Comparison of ENCODE assay signal across 11 cellular contexts in genomic region chr9:133675796-133676195, GRCh38. TPM values are rescaled to one million over a fixed set of nuclear protein-coding genes. Genes with fewer than 3 reads are reported as not detected.
DNase-seq lines count a peak whose midpoint lies in the region; ATAC-seq and TF ChIP-seq lines count a peak whose summit lies in the region.
"Not testable (repeated sequence)": the region's sequence is repeated elsewhere in the genome, so short reads cannot be mapped to it uniquely, and the experiment has no call there.
"Had no signal": no experiment of that assay in that cellular context is flagged by ENCODE, and none has a peak within 500 bp of the region (broad histone marks: within the 10 kb centered on the region; RNA-seq: fewer than 3 reads in every experiment).

No MANE protein-coding gene starts in this region.

- POLR2A ChIA-PET in CD8-positive, alpha-beta T cell (lab: Charles Lee): not testable (repeated sequence)

- intact Hi-C loops in CD8-positive, alpha-beta T cell (cut with DNase I, micrococcal nuclease): loop anchor here (2.0 kb wide), 3 partner anchors 17 to 27 kb away; no protein-coding TSS in a partner anchor
- intact Hi-C loops in activated CD4-positive, alpha-beta T cell treated with anti-CD3 and anti-CD28 coated beads, Interleukin-2, amount 10 ng/mL, durations not matched to agents 24 days and 14 days (cut with micrococcal nuclease); lower lobe of right lung (cut with DNase I): not testable (repeated sequence)
- intact Hi-C loops in activated T-helper 1 cell treated with anti-CD3 and anti-CD28 coated beads, Interleukin-12 subunit alpha, Interleukin-12 subunit beta, Interleukin-2, Interleukin-4 antibody, amounts not matched to agents 30 ng/mL and 10 ng/mL and 1 ng/mL, durations not matched to agents 14 hours and 24 hours and 36 hours (cut with micrococcal nuclease): loop anchor here (5.0 kb wide), 1 partner anchor 53 kb away; no protein-coding TSS in a partner anchor

- not testable (repeated sequence) for H3K36me3 Mint-ChIP-seq in CD8-positive, alpha-beta T cell; T-helper 1 cell treated with Interleukin-12 subunit alpha and Interleukin-12 subunit beta and Interleukin-4 antibody, amounts not matched to agents 30 μg/mL and 1 μg/mL, for 36 hours (ENCODE audit: low read depth); activated CD4-positive, alpha-beta T cell treated with anti-CD3 and anti-CD28 coated beads, Interleukin-2, amount 10 ng/mL, durations not matched to agents 24 days and 14 days (ENCODE audit: low read depth); activated T-helper 1 cell treated with anti-CD3 and anti-CD28 coated beads, Interleukin-12 subunit alpha, Interleukin-12 subunit beta, Interleukin-2, Interleukin-4 antibody, amounts not matched to agents 30 ng/mL and 10 ng/mL and 1 ng/mL, durations not matched to agents 14 hours and 24 hours and 36 hours (ENCODE audit: low read depth); activated naive CD4-positive, alpha-beta T cell treated with anti-CD3 and anti-CD28 coated beads, Interleukin-2, amount 50 U/mL, for 24 hours

- not testable (repeated sequence) for DNase-seq in CD8-positive, alpha-beta T cell; activated CD4-positive, alpha-beta T cell treated with anti-CD3 and anti-CD28 coated beads, Interleukin-2, amount 10 ng/mL, durations not matched to agents 24 days and 14 days; activated T-helper 1 cell treated with anti-CD3 and anti-CD28 coated beads, Interleukin-12 subunit alpha, Interleukin-12 subunit beta, Interleukin-2, Interleukin-4 antibody, amounts not matched to agents 30 ng/mL and 10 ng/mL and 1 ng/mL, durations not matched to agents 14 hours and 24 hours and 36 hours (ENCODE audit: low spot score); effector memory CD4-positive, alpha-beta T cell
- DNase-seq in lower lobe of right lung: peak; percentile 21

- ATAC-seq in CD8-positive, alpha-beta T cell; lower lobe of right lung: not testable (repeated sequence)

- H3K4me1 Mint-ChIP-seq in CD8-positive, alpha-beta T cell (ENCODE audit: low read depth): peaks cover 38% of the 10 kb centered on the region
- H3K4me1 Mint-ChIP-seq in T-helper 1 cell treated with Interleukin-12 subunit alpha and Interleukin-12 subunit beta and Interleukin-4 antibody, amounts not matched to agents 30 μg/mL and 1 μg/mL, for 36 hours (ENCODE audit: low read depth): peaks cover 27% of the 10 kb centered on the region
- peaks cover 25% of the 10 kb centered on the region for H3K4me1 Mint-ChIP-seq in activated CD4-positive, alpha-beta T cell treated with anti-CD3 and anti-CD28 coated beads, Interleukin-2, amount 10 ng/mL, durations not matched to agents 24 days and 14 days
- H3K4me1 Mint-ChIP-seq in activated T-helper 1 cell treated with anti-CD3 and anti-CD28 coated beads, Interleukin-12 subunit alpha, Interleukin-12 subunit beta, Interleukin-2, Interleukin-4 antibody, amounts not matched to agents 30 ng/mL and 10 ng/mL and 1 ng/mL, durations not matched to agents 14 hours and 24 hours and 36 hours (ENCODE audit: low read depth): peaks cover 37% of the 10 kb centered on the region
- peaks cover 48% of the 10 kb centered on the region for H3K4me1 Mint-ChIP-seq in activated naive CD4-positive, alpha-beta T cell treated with anti-CD3 and anti-CD28 coated beads, Interleukin-2, amount 50 U/mL, for 24 hours

- H3K27me3 Mint-ChIP-seq in CD8-positive, alpha-beta T cell (ENCODE audit: low read depth); T-helper 1 cell treated with Interleukin-12 subunit alpha and Interleukin-12 subunit beta and Interleukin-4 antibody, amounts not matched to agents 30 μg/mL and 1 μg/mL, for 36 hours (ENCODE audit: low read depth); activated CD4-positive, alpha-beta T cell treated with anti-CD3 and anti-CD28 coated beads, Interleukin-2, amount 10 ng/mL, durations not matched to agents 24 days and 14 days; activated T-helper 1 cell treated with anti-CD3 and anti-CD28 coated beads, Interleukin-12 subunit alpha, Interleukin-12 subunit beta, Interleukin-2, Interleukin-4 antibody, amounts not matched to agents 30 ng/mL and 10 ng/mL and 1 ng/mL, durations not matched to agents 14 hours and 24 hours and 36 hours (ENCODE audit: insufficient read depth); activated naive CD4-positive, alpha-beta T cell treated with anti-CD3 and anti-CD28 coated beads, Interleukin-2, amount 50 U/mL, for 24 hours: not testable (repeated sequence)

- H3K4me1 ChIP-seq in CD8-positive, alpha-beta T cell (ENCODE audit: insufficient read depth, low read length): peaks cover 22% of the 10 kb centered on the region
- peaks cover 24% of the 10 kb centered on the region for H3K4me1 ChIP-seq in effector memory CD4-positive, alpha-beta T cell (ENCODE audit: control insufficient read depth, insufficient read depth, low read length, poor library complexity, severe bottlenecking)
- peaks cover 15% of the 10 kb centered on the region for H3K4me1 ChIP-seq in lower lobe of right lung

- not testable (repeated sequence) for H3K9me3 ChIP-seq in CD8-positive, alpha-beta T cell (ENCODE audit: low read length); effector memory CD4-positive, alpha-beta T cell (ENCODE audit: control insufficient read depth, low read length); lower lobe of right lung

- not testable (repeated sequence) for H3K4me3 ChIP-seq in CD8-positive, alpha-beta T cell (ENCODE audit: low read depth, low read length); effector memory CD4-positive, alpha-beta T cell (ENCODE audit: insufficient read depth, low read depth, low read length, poor library complexity, severe bottlenecking); lower lobe of right lung

- not testable (repeated sequence) for H3K27ac ChIP-seq in CD8-positive, alpha-beta T cell (ENCODE audit: low read depth, low read length); lower lobe of right lung
- peak overlapping the region; percentile 86 for H3K27ac ChIP-seq in effector memory CD4-positive, alpha-beta T cell (ENCODE audit: insufficient read depth, low read length, poor library complexity, severe bottlenecking)

- not testable (repeated sequence) for H3K4me3 Mint-ChIP-seq in CD8-positive, alpha-beta T cell; T-helper 1 cell treated with Interleukin-12 subunit alpha and Interleukin-12 subunit beta and Interleukin-4 antibody, amounts not matched to agents 30 μg/mL and 1 μg/mL, for 36 hours; activated naive CD4-positive, alpha-beta T cell treated with anti-CD3 and anti-CD28 coated beads, Interleukin-2, amount 50 U/mL, for 24 hours
- peak overlapping the region; percentile 3 for H3K4me3 Mint-ChIP-seq in activated CD4-positive, alpha-beta T cell treated with anti-CD3 and anti-CD28 coated beads, Interleukin-2, amount 10 ng/mL, durations not matched to agents 24 days and 14 days
- H3K4me3 Mint-ChIP-seq in activated T-helper 1 cell treated with anti-CD3 and anti-CD28 coated beads, Interleukin-12 subunit alpha, Interleukin-12 subunit beta, Interleukin-2, Interleukin-4 antibody, amounts not matched to agents 30 ng/mL and 10 ng/mL and 1 ng/mL, durations not matched to agents 14 hours and 24 hours and 36 hours: peak overlapping the region; percentile 2

- CTCF ChIA-PET in CD8-positive, alpha-beta T cell (lab: Charles Lee): not testable (repeated sequence)

- not testable (repeated sequence) for TF ChIP-seq CTCF in CD8-positive, alpha-beta T cell (IDR thresholded peaks at IDR 0.05); lower lobe of right lung (IDR thresholded peaks at IDR 0.05)

- H3K27me3 ChIP-seq in CD8-positive, alpha-beta T cell (ENCODE audit: insufficient read depth, low read length); effector memory CD4-positive, alpha-beta T cell (replicated peaks; ENCODE audit: control insufficient read depth, insufficient read depth, low read length, poor library complexity, severe bottlenecking); lower lobe of right lung (ENCODE audit: low read depth): not testable (repeated sequence)

- peak overlapping the region; percentile 100 for H3K27ac Mint-ChIP-seq in CD8-positive, alpha-beta T cell
- H3K27ac Mint-ChIP-seq in T-helper 1 cell treated with Interleukin-12 subunit alpha and Interleukin-12 subunit beta and Interleukin-4 antibody, amounts not matched to agents 30 μg/mL and 1 μg/mL, for 36 hours: peak overlapping the region; percentile 97
- not testable (repeated sequence) for H3K27ac Mint-ChIP-seq in activated CD4-positive, alpha-beta T cell treated with anti-CD3 and anti-CD28 coated beads, Interleukin-2, amount 10 ng/mL, durations not matched to agents 24 days and 14 days; activated T-helper 1 cell treated with anti-CD3 and anti-CD28 coated beads, Interleukin-12 subunit alpha, Interleukin-12 subunit beta, Interleukin-2, Interleukin-4 antibody, amounts not matched to agents 30 ng/mL and 10 ng/mL and 1 ng/mL, durations not matched to agents 14 hours and 24 hours and 36 hours
- peak overlapping the region; percentile 82 for H3K27ac Mint-ChIP-seq in activated naive CD4-positive, alpha-beta T cell treated with anti-CD3 and anti-CD28 coated beads, Interleukin-2, amount 50 U/mL, for 24 hours

- H3K36me3 ChIP-seq in CD8-positive, alpha-beta T cell (ENCODE audit: insufficient read depth, low read length); effector memory CD4-positive, alpha-beta T cell (ENCODE audit: control insufficient read depth, insufficient read depth, low read length); lower lobe of right lung: not testable (repeated sequence)

- not testable (repeated sequence) for H3K9me3 Mint-ChIP-seq in CD8-positive, alpha-beta T cell; T-helper 1 cell treated with Interleukin-12 subunit alpha and Interleukin-12 subunit beta and Interleukin-4 antibody, amounts not matched to agents 30 μg/mL and 1 μg/mL, for 36 hours; activated CD4-positive, alpha-beta T cell treated with anti-CD3 and anti-CD28 coated beads, Interleukin-2, amount 10 ng/mL, durations not matched to agents 24 days and 14 days; activated T-helper 1 cell treated with anti-CD3 and anti-CD28 coated beads, Interleukin-12 subunit alpha, Interleukin-12 subunit beta, Interleukin-2, Interleukin-4 antibody, amounts not matched to agents 30 ng/mL and 10 ng/mL and 1 ng/mL, durations not matched to agents 14 hours and 24 hours and 36 hours; activated naive CD4-positive, alpha-beta T cell treated with anti-CD3 and anti-CD28 coated beads, Interleukin-2, amount 50 U/mL, for 24 hours

RNA-seq across cellular contexts. Expression of gene DBH, which starts 39.6 kb away (rescaled TPM):
- total RNA-seq in CD8-positive, alpha-beta T cell: under 1 TPM; 0.39 to 0.46 TPM
- not detected in 2 replicates for total RNA-seq in activated CD4-positive, alpha-beta T cell treated with anti-CD3 and anti-CD28 coated beads, Interleukin-2, amount 10 ng/mL, durations not matched to agents 24 days and 14 days
- total RNA-seq in activated T-helper 1 cell treated with anti-CD3 and anti-CD28 coated beads, Interleukin-12 subunit alpha, Interleukin-12 subunit beta, Interleukin-2, Interleukin-4 antibody, amounts not matched to agents 30 ng/mL and 10 ng/mL and 1 ng/mL, durations not matched to agents 14 hours and 24 hours and 36 hours: not detected in 2 replicates
- total RNA-seq in lower lobe of right lung: not detected
- total RNA-seq: Caco-2, H1, H9, IMR-90 had no signal
